8 cellular contexts compared by ENCODE assay signal in genomic region chr20:51014797-51015722, GRCh38. TPM values are rescaled to one million over a fixed set of nuclear protein-coding genes. Genes with fewer than 3 reads are reported as not detected.
A peak's percentile ranks its signal among the peaks of the same experiment; 100 is the strongest.
DNase-seq lines count a peak whose midpoint lies in the region; ATAC-seq, FAIRE-seq and TF ChIP-seq lines count a peak whose summit lies in the region.

No MANE protein-coding gene starts in this region.

- intact Hi-C loops in HCT116 (cut with micrococcal nuclease) (loop anchor here (1.0 kb wide), 1 partner anchor 292 kb away; no protein-coding TSS in a partner anchor), ascending aorta (cut with DNase I) (no loop called here)

- H3K4me3 ChIP-seq in HCT116 (replicated peaks in 1 of 2; ENCODE audit: low read depth in 1 of 2, low read length in 2 of 2) (no peak overlapping the region), ascending aorta (no peak overlapping the region)

- no peak overlapping the region for H3K4me2 ChIP-seq in HCT116 (ENCODE audit: low read length)

- peak; percentile 71 for TF ChIP-seq RAD21 in HCT116 (IDR thresholded peaks at IDR 0.05; ENCODE audit: low read depth)

- DNase-seq in D721Med (ENCODE audit: insufficient read length, low spot score) (no peak), HCT116 (ENCODE audit: low read depth, low spot score) (no peak), RPMI7951 (ENCODE audit: low read depth) (peak; percentile 64), ecto neural progenitor cell (ENCODE audit: low spot score) (peak; percentile 86), midbrain (lab: John Stamatoyannopoulos, UW) (peak; percentile 24), GDM1 (lab: John Stamatoyannopoulos, UW) (no peak), ascending aorta (ENCODE audit: low spot score in 2 of 2) (no peak)

- H2AFZ ChIP-seq in HCT116 (ENCODE audit: low read depth, low read length, poor library complexity, severe bottlenecking) = no peak overlapping the region

- no TSS peak for BruUV-seq in HCT116 (replicated peaks; lab: Mats Ljungman, UMichigan)

- no peak overlapping the region for H3K9ac ChIP-seq in HCT116 (ENCODE audit: low read length)

- TF ChIP-seq CTCF in D721Med (IDR thresholded peaks at IDR 0.05; ENCODE audit: insufficient read depth, missing control alignments) = peak; percentile 79
- peak; percentile 43 to 92 (median 83); a peak in 5 of 6 replicates for TF ChIP-seq CTCF in HCT116 (IDR thresholded peaks at IDR 0.05 in 2 of 3, conservative IDR thresholded peaks at IDR 0.05 in 1 of 3; ENCODE audit: borderline replicate concordance in 1 of 3, insufficient read depth in 1 of 3, low read depth in 2 of 3, low read length in 2 of 3)
- peak in 1 of 3 experiments; percentile 32 for TF ChIP-seq CTCF in ascending aorta (IDR thresholded peaks at IDR 0.05)

- no peaks in the 10 kb centered on the region for H3K9me3 ChIP-seq in HCT116 (ENCODE audit: control insufficient read depth in 1 of 2, insufficient read depth in 1 of 2, low read depth in 1 of 2, low read length in 2 of 2)
- H3K9me3 ChIP-seq in ascending aorta = no peaks in the 10 kb centered on the region

- RAD21 ChIA-PET in HCT116 (lab: Charles Lee; ENCODE audit: low non-redundant PET in 1 of 2, low total read pairs in 2 of 2, uncharacterized antibody in 2 of 2, unreplicated experiment in 2 of 2) = interaction anchor here (1.2 kb wide), 3 partner anchors 22 to 291 kb away, joined by 3 to 5 read pairs (median 5); no protein-coding TSS in a partner anchor

- H4K20me1 ChIP-seq in HCT116 (ENCODE audit: insufficient read depth) = no peaks in the 10 kb centered on the region

- no peak for TF ChIP-seq POLR2A in HCT116 (IDR thresholded peaks at IDR 0.05; ENCODE audit: borderline replicate concordance, extremely low read depth, insufficient read depth, insufficient read length)

- FAIRE-seq in D721Med (lab: Jason Lieb, UNC) = no peak

- H3K79me2 ChIP-seq in HCT116 (ENCODE audit: insufficient read depth, low read length) = peaks cover 3% of the 10 kb centered on the region; the same call in 1 of the 2 replicates

- H3K27me3 ChIP-seq in HCT116 (ENCODE audit: insufficient read depth, low read length) = no peaks in the 10 kb centered on the region
- no peaks in the 10 kb centered on the region for H3K27me3 ChIP-seq in ascending aorta

- H3K4me1 ChIP-seq in HCT116 (ENCODE audit: control insufficient read depth in 1 of 2, insufficient read depth in 2 of 2, low read length in 2 of 2) (no peaks in the 10 kb centered on the region), ascending aorta (no peaks in the 10 kb centered on the region)

- H3K9me2 ChIP-seq in HCT116 (ENCODE audit: insufficient read depth) = no peaks in the 10 kb centered on the region

- H3K27ac ChIP-seq in HCT116 (ENCODE audit: low read depth, low read length) (no peak overlapping the region), ascending aorta (no peak overlapping the region)

- POLR2A ChIA-PET in HCT116 (lab: Charles Lee) = interaction anchor here (1.1 to 1.6 kb wide), 3 partner anchors 15 to 292 kb away, joined by 3 to 7 read pairs (median 4); no protein-coding TSS in a partner anchor

- CTCF ChIA-PET in HCT116 (lab: Charles Lee) = interaction anchor here (0.7 to 2.5 kb wide), 25 partner anchors 8 to 596 kb away, joined by 3 to 27 read pairs (median 4); partner anchors contain the start of gene BCAS4

- ATAC-seq in HCT116 = peak; percentile 93
- no peak for ATAC-seq in HG03439 (IDR thresholded peaks at IDR 0.05; ENCODE audit: unreplicated experiment)

- H3K36me3 ChIP-seq in HCT116 (ENCODE audit: control insufficient read depth in 1 of 2, insufficient read depth in 2 of 2, low read length in 2 of 2) = no peaks in the 10 kb centered on the region
- H3K36me3 ChIP-seq in ascending aorta = no peaks in the 10 kb centered on the region

TF ChIP-seq in HCT116, 20 proteins besides CTCF, POLR2A, EP300 and RAD21:
- TF ChIP-seq POLR2AphosphoS5 (IDR thresholded peaks at IDR 0.05; ENCODE audit: low read depth, low read length) (0 out of 2 replicates have a peak, but pooled peaks have one; percentile 42), SP1 (IDR thresholded peaks at IDR 0.05; ENCODE audit: low read depth) (no peak)

RNA-seq across cellular contexts. Expression of gene KCNG1, which starts 7.8 kb away (rescaled TPM):
- total RNA-seq in HCT116 (2021; ENCODE audit: unreplicated experiment) = 54.6 TPM
- polyA plus RNA-seq in HCT116 (2012) = 80.8 and 83.2 TPM in 2 replicates
- 7.7 and 17.9 TPM in 2 replicates for total RNA-seq in RPMI7951 (2014; rRNA removed; shearing (Covaris generic))
- 6.6 TPM for total RNA-seq in ascending aorta

RNA-seq across cellular contexts. Expression of gene MOCS3, which starts 56.4 kb away (rescaled TPM):
- total RNA-seq in HCT116 (2021; ENCODE audit: unreplicated experiment) = 6.4 TPM
- 2.9 and 3.4 TPM in 2 replicates for polyA plus RNA-seq in HCT116 (2012)
- total RNA-seq in RPMI7951 (2014; rRNA removed; shearing (Covaris generic)) = 10.1 and 12.1 TPM in 2 replicates
- total RNA-seq in ascending aorta = 4.7 TPM

RNA-seq across cellular contexts. Expression of gene DPM1, which starts 56.7 kb away (rescaled TPM):
- total RNA-seq in HCT116 (2021; ENCODE audit: unreplicated experiment) = 65.5 TPM
- polyA plus RNA-seq in HCT116 (2012) = 34.6 and 52.8 TPM in 2 replicates
- total RNA-seq in RPMI7951 (2014; rRNA removed; shearing (Covaris generic)) = 188 and 215 TPM in 2 replicates
- total RNA-seq in ascending aorta = 37.5 TPM

Comparison
In these comparisons a context has a peak if more than half of its experiments do, and no peak if none do; other contexts are left out.
1. DNase-seq: peak in RPMI7951 (single experiment), ecto neural progenitor cell (single experiment) and midbrain (single experiment); none in D721Med (single experiment), HCT116 (single experiment), GDM1 (single experiment) and ascending aorta (0 of 2).